5 cellular contexts compared by ENCODE assay signal in genomic region chr7:51189777-51190176, GRCh38.
"Had no signal": no experiment of that assay in that cellular context is flagged by ENCODE, and none has a peak within 500 bp of the region (broad histone marks: within the 10 kb centered on the region; RNA-seq: fewer than 3 reads in every experiment).

No MANE protein-coding gene starts in this region.

- ATAC-seq: GM23338, K562 had no signal

- H3K4me2 ChIP-seq: GM23338 had no signal

- H2AFZ ChIP-seq: GM23338 had no signal

- H3K4me3 ChIP-seq: GM23338, K562 had no signal

- DNase-seq: H9, HCEC 1CT, IMR-90 had no signal
